Comparison of ENCODE assay signal across 17 cellular contexts in genomic region chr1:107877749-107878148, GRCh38.
A peak's percentile ranks its signal among the peaks of the same experiment; 100 is the strongest.
DNase-seq lines count a peak whose midpoint lies in the region; ATAC-seq and TF ChIP-seq lines count a peak whose summit lies in the region.
"Had no signal": no experiment of that assay in that cellular context is flagged by ENCODE, and none has a peak within 500 bp of the region (broad histone marks: within the 10 kb centered on the region; RNA-seq: fewer than 3 reads in every experiment).

No MANE protein-coding gene starts in this region.

- ATAC-seq in activated B cell treated with CpG ODN at 0.5 μM for 24 hours (ENCODE audit: low read depth) (peak; percentile 59), HG03135 (IDR thresholded peaks at IDR 0.05; ENCODE audit: unreplicated experiment) (no peak)
- ATAC-seq: activated CD8-positive, alpha-beta T cell treated with anti-CD3 and anti-CD28 coated beads for 36 hours; psoas muscle had no signal

- POLR2A ChIA-PET in activated B cell treated with CpG ODN at 0.5 μM for 24 hours (lab: Charles Lee): interaction anchor here (0.7 to 2.4 kb wide), 5 partner anchors 17 to 86 kb away, joined by 3 to 8 read pairs (median 6); no protein-coding TSS in a partner anchor

- peak; percentile 42 to 56 for DNase-seq in AML-193 (lab: John Stamatoyannopoulos, UW)
- peak; percentile 13 for DNase-seq in GDM1 (lab: John Stamatoyannopoulos, UW)
- DNase-seq in NCI-H69 (lab: John Stamatoyannopoulos, UW): peak; percentile 40
- no peak for DNase-seq in activated B cell treated with CpG ODN at 0.5 μM for 24 hours
- DNase-seq in activated effector memory CD4-positive, alpha-beta T cell treated with Interleukin-2 at 50 U/mL for 16 hours: no peak
- DNase-seq in DMS153 (lab: John Stamatoyannopoulos, UW): no peak
- no peak for DNase-seq in activated CD4-positive, CD25-positive, alpha-beta regulatory T cell (lab: John Stamatoyannopoulos, UW)
- DNase-seq: activated CD8-positive, alpha-beta T cell treated with anti-CD3 and anti-CD28 coated beads for 36 hours; activated T-cell treated with anti-CD3 and anti-CD28 coated beads, Interleukin-2, amount 50 U/mL, for 48 hours; Caco-2; mesendoderm; NCI-H187 treated with DMSO at 0.1 percent for 48 hours; psoas muscle; SK-N-SH had no signal

- peak overlapping the region; percentile 62 for H3K4me3 Mint-ChIP-seq in activated B cell treated with CpG ODN at 0.5 μM for 24 hours
- H3K4me3 Mint-ChIP-seq: activated CD8-positive, alpha-beta T cell treated with anti-CD3 and anti-CD28 coated beads for 36 hours; activated naive CD8-positive, alpha-beta T cell; neural crest cell had no signal

- no peaks in the 10 kb centered on the region for H3K9me3 Mint-ChIP-seq in activated B cell treated with CpG ODN at 0.5 μM for 24 hours

- peaks cover 85% of the 10 kb centered on the region for H3K4me1 Mint-ChIP-seq in activated B cell treated with CpG ODN at 0.5 μM for 24 hours
- H3K4me1 Mint-ChIP-seq: neural crest cell had no signal

- H3K36me3 Mint-ChIP-seq in activated B cell treated with CpG ODN at 0.5 μM for 24 hours (ENCODE audit: low read depth): no peaks in the 10 kb centered on the region

- no peak for TF ChIP-seq CTCF in activated B cell treated with CpG ODN at 0.5 μM for 24 hours (IDR thresholded peaks at IDR 0.05)

- no peaks in the 10 kb centered on the region for H3K27me3 Mint-ChIP-seq in activated B cell treated with CpG ODN at 0.5 μM for 24 hours
- H3K27me3 Mint-ChIP-seq: activated CD8-positive, alpha-beta T cell treated with anti-CD3 and anti-CD28 coated beads for 36 hours; activated naive CD8-positive, alpha-beta T cell had no signal

- CTCF ChIA-PET in activated B cell treated with CpG ODN at 0.5 μM for 24 hours (lab: Charles Lee): interaction anchor here (0.7 to 1.9 kb wide), 4 partner anchors 9 to 248 kb away, joined by 3 to 4 read pairs (median 4); no protein-coding TSS in a partner anchor

- peak overlapping the region; percentile 75 for H3K27ac Mint-ChIP-seq in activated B cell treated with CpG ODN at 0.5 μM for 24 hours
- H3K27ac Mint-ChIP-seq: activated CD8-positive, alpha-beta T cell treated with anti-CD3 and anti-CD28 coated beads for 36 hours had no signal

- intact Hi-C loops in activated B cell treated with CpG ODN at 0.5 μM for 24 hours (cut with micrococcal nuclease): loop anchor here (1.0 to 2.0 kb wide), 6 partner anchors 9 to 87 kb away; partner anchors contain the start of gene VAV3

Comparison
In these comparisons a context has a peak if more than half of its experiments do, and no peak if none do; other contexts are left out.
1. DNase-seq: peak in AML-193 (2 of 2), GDM1 (single experiment) and NCI-H69 (single experiment); none in activated B cell treated with CpG ODN at 0.5 μM for 24 hours (single experiment), activated effector memory CD4-positive, alpha-beta T cell treated with Interleukin-2 at 50 U/mL for 16 hours (single experiment), DMS153 (single experiment) and activated CD4-positive, CD25-positive, alpha-beta regulatory T cell (0 of 4).